9 cellular contexts compared by ENCODE assay signal in the genomic region with DNA sequence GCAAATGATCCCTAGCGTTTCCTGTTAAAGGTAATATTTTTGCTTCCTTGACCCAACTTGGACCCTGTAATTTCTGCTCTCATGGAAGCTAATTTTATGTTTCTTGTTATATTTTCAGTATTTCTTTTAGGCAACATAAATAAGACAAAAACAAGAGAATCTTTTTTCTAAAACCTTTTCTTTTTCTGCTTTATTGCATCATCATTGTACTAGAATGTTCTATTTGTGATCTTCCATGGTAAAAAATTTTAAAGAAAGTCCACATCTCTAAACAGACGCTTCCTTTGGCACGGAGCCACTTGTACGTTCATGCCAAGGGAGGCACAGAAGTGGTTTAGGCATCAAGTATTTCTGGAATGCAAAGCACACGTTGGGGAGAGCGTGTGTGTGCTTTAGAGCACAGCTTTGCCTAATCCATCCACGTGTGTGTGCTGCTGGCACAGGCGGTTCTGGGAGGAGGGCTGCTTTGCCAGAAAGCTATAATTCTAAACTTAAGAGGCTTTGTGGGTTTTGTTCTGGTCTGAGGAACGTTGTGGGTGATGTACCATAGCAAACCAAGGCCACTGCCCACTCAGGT.
DNase-seq lines count a peak whose midpoint lies in the region; ATAC-seq and TF ChIP-seq lines count a peak whose summit lies in the region.
"Had no signal": no experiment of that assay in that cellular context is flagged by ENCODE, and none has a peak within 500 bp of the region (broad histone marks: within the 10 kb centered on the region; RNA-seq: fewer than 3 reads in every experiment).

No MANE protein-coding gene starts in this region.

- no peaks in the 10 kb centered on the region for H3K27me3 ChIP-seq in BLaER1
- H3K27me3 ChIP-seq in dorsolateral prefrontal cortex = no peaks in the 10 kb centered on the region

- H3K27ac ChIP-seq in BLaER1 (no peak overlapping the region), dorsolateral prefrontal cortex (peak overlapping the region in 56 of 59 donors; percentile 3 to 84 (median 61))

- H4K20me1 ChIP-seq in BLaER1 = no peaks in the 10 kb centered on the region

- intact Hi-C loops in dorsolateral prefrontal cortex (cut with DNase I) = no loop called here

- ATAC-seq in HG02642 (IDR thresholded peaks at IDR 0.05; ENCODE audit: poor library complexity, unreplicated experiment) = no peak

- peak overlapping the region; percentile 34 for H3K4me2 ChIP-seq in BLaER1

- H3K4me3 ChIP-seq in BLaER1 (no peak overlapping the region), dorsolateral prefrontal cortex (peak overlapping the region in 22 of 59 donors; percentile 3 to 46 (median 21))

- no peaks in the 10 kb centered on the region for H3K9me3 ChIP-seq in BLaER1

- H3K4me1 ChIP-seq in BLaER1 = peaks cover 13% of the 10 kb centered on the region

- H3K9ac ChIP-seq in BLaER1 = no peak overlapping the region

- no peaks in the 10 kb centered on the region for H3K36me3 ChIP-seq in BLaER1

- TF ChIP-seq CTCF in dorsolateral prefrontal cortex (IDR thresholded peaks at IDR 0.05 in 54 of 56, conservative IDR thresholded peaks at IDR 0.05 in 2 of 56; ENCODE audit: low read depth in 1 of 56, partially characterized antibody in 56 of 56) = no peak

- peak; percentile 64 for DNase-seq in NCI-H2171 (lab: John Stamatoyannopoulos, UW)
- DNase-seq in dorsolateral prefrontal cortex = peak in 5 of 10 donors; percentile 39 to 83 (median 56)
- peak; percentile 88 for DNase-seq in myocyte (ENCODE audit: low read depth)
- DNase-seq in central memory CD4-positive, alpha-beta T cell = no peak
- no peak for DNase-seq in stimulated activated CD4-positive, alpha-beta T cell treated with anti-CD3 and anti-CD28 coated beads, Interleukin-4, amount 100 ng/mL, for 24 hours
- no peak for DNase-seq in NCI-H2029 (lab: John Stamatoyannopoulos, UW)
- DNase-seq: activated naive CD8-positive, alpha-beta T cell treated with anti-CD3 and anti-CD28 coated beads, Interleukin-2, amount 10 ng/mL, durations not matched to agents 7 days and 5 days had no signal

Comparison
In these comparisons a context has a peak if more than half of its experiments do, and no peak if none do; other contexts are left out.
1. DNase-seq: peak in NCI-H2171 (single experiment) and myocyte (single experiment); none in central memory CD4-positive, alpha-beta T cell (single experiment), stimulated activated CD4-positive, alpha-beta T cell treated with anti-CD3 and anti-CD28 coated beads, Interleukin-4, amount 100 ng/mL, for 24 hours (single experiment) and NCI-H2029 (single experiment).